Comparison of ENCODE assay signal across 8 cellular contexts in genomic region chr1:241532173-241532553, GRCh38. TPM values are rescaled to one million over a fixed set of nuclear protein-coding genes. Genes with fewer than 3 reads are reported as not detected.
DNase-seq lines count a peak whose midpoint lies in the region; ATAC-seq and TF ChIP-seq lines count a peak whose summit lies in the region.

Gene KMO (plus strand): TSS chr1:241532378. CDS start chr1:241532445, 67 bp downstream.

- TF ChIP-seq CTCF in epithelial cell of esophagus (IDR thresholded peaks at IDR 0.05; ENCODE audit: insufficient read depth, low read depth, low read length, missing control alignments), result no peak

- H2BK120ac ChIP-seq in trophoblast cell (ENCODE audit: insufficient read depth, low read length, poor library complexity), result no peak within 1 kb of the TSS

- H3K4me2 ChIP-seq in trophoblast cell (ENCODE audit: low read length), result no peak within 1 kb of the TSS

- no peak within 1 kb of the TSS for H3K27ac ChIP-seq in trophoblast cell (ENCODE audit: low read depth, low read length)

- H3K9ac ChIP-seq in trophoblast cell (ENCODE audit: low read length), result no peak within 1 kb of the TSS

- intact Hi-C loops in activated CD4-positive, alpha-beta T cell treated with anti-CD3 and anti-CD28 coated beads for 36 hours (cut with DNase I, micrococcal nuclease), result loop anchor here (1.0 to 5.0 kb wide), 8 partner anchors 19 to 465 kb away; partner anchors contain the start of genes EXO1 (in 1 of the 2) and MAP1LC3C (in 1 of the 2)

- H3K79me2 ChIP-seq in trophoblast cell (ENCODE audit: control insufficient read depth, insufficient read depth, low read length, poor library complexity), result no peaks in the 10 kb centered on the region

- no peaks in the 10 kb centered on the region for H3K9me3 ChIP-seq in trophoblast cell (ENCODE audit: insufficient read depth, low read depth, low read length)

- no peaks in the 10 kb centered on the region for H3K36me3 ChIP-seq in trophoblast cell (ENCODE audit: control insufficient read depth in 1 of 2, insufficient read depth in 2 of 2, low read length in 2 of 2)

- H3K4ac ChIP-seq in trophoblast cell (ENCODE audit: low read depth, low read length), result no peak within 1 kb of the TSS

- peaks cover 3% of the 10 kb centered on the region for H3K27me3 Mint-ChIP-seq in activated CD4-positive, alpha-beta T cell treated with anti-CD3 and anti-CD28 coated beads for 36 hours

- H3K18ac ChIP-seq in trophoblast cell (ENCODE audit: low read length), result no peak within 1 kb of the TSS

- POLR2A ChIA-PET in activated CD4-positive, alpha-beta T cell treated with anti-CD3 and anti-CD28 coated beads for 36 hours (lab: Charles Lee), result no interaction called here

- no peak within 1 kb of the TSS for H3K23ac ChIP-seq in trophoblast cell (ENCODE audit: low read length)

- no peaks in the 10 kb centered on the region for H3K27me3 ChIP-seq in trophoblast cell (ENCODE audit: insufficient read depth, low read length)

- ATAC-seq in activated CD4-positive, alpha-beta T cell treated with anti-CD3 and anti-CD28 coated beads for 36 hours, result peak; percentile 43
- ATAC-seq in HG02763 (IDR thresholded peaks at IDR 0.05; ENCODE audit: unreplicated experiment), result peak; percentile 27

- H3K4me3 Mint-ChIP-seq in activated CD4-positive, alpha-beta T cell treated with anti-CD3 and anti-CD28 coated beads for 36 hours, result peak within 1 kb of the TSS; percentile 84

- H3K14ac ChIP-seq in trophoblast cell (ENCODE audit: low read length), result no peak within 1 kb of the TSS

- H3K79me1 ChIP-seq in trophoblast cell (ENCODE audit: low read length), result no peaks in the 10 kb centered on the region

- WGBS in trophoblast cell (ENCODE audit: extremely low coverage, insufficient coverage, insufficient read length), result no CpG with 5 or more reads among the region's 1 CpG

- no peak within 1 kb of the TSS for H4K91ac ChIP-seq in trophoblast cell (ENCODE audit: low read depth, low read length)

- H4K8ac ChIP-seq in trophoblast cell (ENCODE audit: low read depth, low read length), result no peak within 1 kb of the TSS

- no peak within 1 kb of the TSS for H4K12ac ChIP-seq in trophoblast cell (ENCODE audit: low read depth, low read length)

- no peak within 1 kb of the TSS for H2BK5ac ChIP-seq in trophoblast cell (ENCODE audit: low read depth, low read length, poor library complexity)

- no peak within 1 kb of the TSS for H2AFZ ChIP-seq in trophoblast cell (ENCODE audit: insufficient read depth, low read length, poor library complexity)

- H3K36me3 Mint-ChIP-seq in activated CD4-positive, alpha-beta T cell treated with anti-CD3 and anti-CD28 coated beads for 36 hours (ENCODE audit: low read depth), result no peaks in the 10 kb centered on the region

- CTCF ChIA-PET in activated CD4-positive, alpha-beta T cell treated with anti-CD3 and anti-CD28 coated beads for 36 hours (lab: Charles Lee), result interaction anchor here (0.5 to 1.4 kb wide), 10 partner anchors 9 to 101 kb away, joined by 3 to 12 read pairs (median 3); no protein-coding TSS in a partner anchor

- no peaks in the 10 kb centered on the region for H3K9me3 Mint-ChIP-seq in activated CD4-positive, alpha-beta T cell treated with anti-CD3 and anti-CD28 coated beads for 36 hours (ENCODE audit: low read depth)

- peaks cover 37% of the 10 kb centered on the region for H3K4me1 Mint-ChIP-seq in activated CD4-positive, alpha-beta T cell treated with anti-CD3 and anti-CD28 coated beads for 36 hours

- H2BK12ac ChIP-seq in trophoblast cell (ENCODE audit: low read length), result peak within 1 kb of the TSS; percentile 80

- H3K4me1 ChIP-seq in trophoblast cell (ENCODE audit: control insufficient read depth in 1 of 2, insufficient read depth in 2 of 2, low read length in 2 of 2), result no peaks in the 10 kb centered on the region

- peak within 1 kb of the TSS; percentile 98 for H3K27ac Mint-ChIP-seq in activated CD4-positive, alpha-beta T cell treated with anti-CD3 and anti-CD28 coated beads for 36 hours

- H2AK5ac ChIP-seq in trophoblast cell (ENCODE audit: low read length), result no peak within 1 kb of the TSS

- peak within 1 kb of the TSS; percentile 55 for H3K4me3 ChIP-seq in epithelial cell of esophagus (ENCODE audit: low read length)
- no peak within 1 kb of the TSS for H3K4me3 ChIP-seq in trophoblast cell (ENCODE audit: low read depth, low read length)

- peak; percentile 14 for DNase-seq in activated CD4-positive, alpha-beta T cell treated with anti-CD3 and anti-CD28 coated beads for 36 hours
- DNase-seq in activated CD4-positive, alpha-beta T cell treated with anti-CD3 and anti-CD28 coated beads for 48 hours, result no peak
- DNase-seq in OCI-M1 (lab: John Stamatoyannopoulos, UW) (peak; percentile 83), epithelial cell of esophagus (ENCODE audit: low read depth) (peak; percentile 46), trophoblast cell (peak in 1 of 2 donors; percentile 32), GM19240 (ENCODE audit: insufficient read length, low spot score) (no peak), occipital lobe (lab: John Stamatoyannopoulos, UW) (no peak)

RNA-seq across cellular contexts. Expression of gene KMO, which starts in this region (rescaled TPM):
- total RNA-seq in activated CD4-positive, alpha-beta T cell treated with anti-CD3 and anti-CD28 coated beads for 36 hours, result under 1 TPM in 1 of 2 experiments, not detected in 1; 0.33 TPM
- 1.2 TPM in 2 replicates for polyA plus RNA-seq in trophoblast cell (2013)
- 0.47 TPM for total RNA-seq in occipital lobe

Comparison
In these comparisons a context has a peak if more than half of its experiments do, and no peak if none do; other contexts are left out.
1. Peak in DNase-seq and ATAC-seq in activated CD4-positive, alpha-beta T cell treated with anti-CD3 and anti-CD28 coated beads for 36 hours; RNA of the gene not detected or under 1 TPM.
2. DNase-seq: peak in OCI-M1 (single experiment) and epithelial cell of esophagus (single experiment); none in activated CD4-positive, alpha-beta T cell treated with anti-CD3 and anti-CD28 coated beads for 48 hours (single experiment), GM19240 (single experiment) and occipital lobe (single experiment).